15 cellular contexts compared by ENCODE assay signal in genomic region chr3:172659246-172660002, GRCh38. TPM values are rescaled to one million over a fixed set of nuclear protein-coding genes. Genes with fewer than 3 reads are reported as not detected.
DNase-seq lines count a peak whose midpoint lies in the region; ATAC-seq and TF ChIP-seq lines count a peak whose summit lies in the region.
"Had no signal": no experiment of that assay in that cellular context is flagged by ENCODE, and none has a peak within 500 bp of the region (broad histone marks: within the 10 kb centered on the region; RNA-seq: fewer than 3 reads in every experiment).

No MANE protein-coding gene starts in this region.

- H3K4me2 ChIP-seq in HCT116 (ENCODE audit: low read length): peak overlapping the region; percentile 57

- DNase-seq in HCT116 (ENCODE audit: low read depth, low spot score): peak; percentile 54
- DNase-seq in RWPE1 (ENCODE audit: low spot score): no peak
- DNase-seq in fibroblast of villous mesenchyme (ENCODE audit: low read depth): peak; percentile 55
- no peak for DNase-seq in progenitor cell of endocrine pancreas (ENCODE audit: low spot score, unreplicated experiment)
- no peak for DNase-seq in DMS114 treated with DMSO at 0.1 percent for 48 hours (lab: John Stamatoyannopoulos, UW; ENCODE audit: unreplicated experiment)
- no peak for DNase-seq in upper lobe of left lung
- DNase-seq in sciatic nerve (ENCODE audit: low spot score): no peak
- DNase-seq: activated naive CD4-positive, alpha-beta T cell; NCI-H1105 treated with DMSO at 0.1 percent for 48 hours; retina; T-helper 9 cell had no signal

- BruUV-seq in HCT116 (replicated peaks; lab: Mats Ljungman, UMichigan): no TSS peak

- CTCF ChIA-PET in HCT116 (lab: Charles Lee) (interaction anchor here (0.7 to 2.1 kb wide), 4 partner anchors 14 to 327 kb away, joined by 4 to 12 read pairs (median 4); no protein-coding TSS in a partner anchor), RWPE1 (lab: Yijun Ruan, JAX) (interaction anchor here (0.7 to 1.3 kb wide), 4 partner anchors 14 to 1390 kb away, joined by 3 to 5 read pairs (median 4); no protein-coding TSS in a partner anchor)

- H3K4me1 ChIP-seq in HCT116 (ENCODE audit: control insufficient read depth in 1 of 2, insufficient read depth in 2 of 2, low read length in 2 of 2): peaks cover 23 to 30% of the 10 kb centered on the region in 2 experiments
- no peaks in the 10 kb centered on the region for H3K4me1 ChIP-seq in upper lobe of left lung

- POLR2A ChIA-PET in HCT116 (lab: Charles Lee) (interaction anchor here (0.7 kb wide), 1 partner anchor 192 kb away, joined by 6 read pairs; no protein-coding TSS in a partner anchor), RWPE1 (lab: Yijun Ruan, JAX; ENCODE audit: low non-redundant PET) (no interaction called here)

- H3K9me2 ChIP-seq in HCT116 (ENCODE audit: insufficient read depth): peaks cover 4% of the 10 kb centered on the region; the same call in 1 of the 2 replicates

- H3K9me3 ChIP-seq in HCT116 (ENCODE audit: control insufficient read depth in 1 of 2, insufficient read depth in 1 of 2, low read depth in 1 of 2, low read length in 2 of 2): no peaks in the 10 kb centered on the region
- H3K9me3 ChIP-seq in upper lobe of left lung: no peaks in the 10 kb centered on the region

- no peak for TF ChIP-seq RAD21 in HCT116 (IDR thresholded peaks at IDR 0.05; ENCODE audit: low read depth)

- TF ChIP-seq EP300 in upper lobe of left lung (IDR thresholded peaks at IDR 0.05): no peak

- H3K36me3 Mint-ChIP-seq in progenitor cell of endocrine pancreas (ENCODE audit: insufficient read depth): no peaks in the 10 kb centered on the region

- H3K4me1 Mint-ChIP-seq in progenitor cell of endocrine pancreas (ENCODE audit: low read depth): peaks cover 6% of the 10 kb centered on the region

- ATAC-seq in HCT116 (peak; percentile 83), GM18870 (IDR thresholded peaks at IDR 0.05; ENCODE audit: unreplicated experiment) (no peak), upper lobe of left lung (ENCODE audit: low FRiP score in 2 of 2) (no peak), sciatic nerve (no peak)

- no peaks in the 10 kb centered on the region for H4K20me1 ChIP-seq in HCT116 (ENCODE audit: insufficient read depth)

- H3K9ac ChIP-seq in HCT116 (ENCODE audit: low read length): peak overlapping the region; percentile 56

- intact Hi-C loops in HCT116 (cut with micrococcal nuclease) (loop anchor here (2.0 to 10.0 kb wide), 2 partner anchors 169 to 1015 kb away; no protein-coding TSS in a partner anchor), sciatic nerve (cut with DNase I) (no loop called here)

- H3K79me2 ChIP-seq in HCT116 (ENCODE audit: insufficient read depth, low read length): peaks cover 15% of the 10 kb centered on the region

- 91 to 92% methylated on average over 3 of the region's 3 CpGs for WGBS in upper lobe of left lung, 2 donors

- TF ChIP-seq CTCF in HCT116 (IDR thresholded peaks at IDR 0.05 in 2 of 3, conservative IDR thresholded peaks at IDR 0.05 in 1 of 3; ENCODE audit: borderline replicate concordance in 1 of 3, insufficient read depth in 1 of 3, low read depth in 2 of 3, low read length in 2 of 3): no peak
- TF ChIP-seq CTCF in RWPE1 (conservative IDR thresholded peaks at IDR 0.05; ENCODE audit: low read depth): no peak
- TF ChIP-seq CTCF in fibroblast of villous mesenchyme (IDR thresholded peaks at IDR 0.05; ENCODE audit: insufficient read depth, low read depth, low read length): no peak
- no peak for TF ChIP-seq CTCF in progenitor cell of endocrine pancreas (IDR thresholded peaks at IDR 0.05; ENCODE audit: unreplicated experiment)
- no peak for TF ChIP-seq CTCF in upper lobe of left lung (IDR thresholded peaks at IDR 0.05)

- no peak overlapping the region for H3K4me3 Mint-ChIP-seq in progenitor cell of endocrine pancreas (ENCODE audit: low read depth)
- H3K4me3 Mint-ChIP-seq: stimulated activated naive CD8-positive, alpha-beta T cell treated with anti-CD3 and anti-CD28 coated beads, Interleukin-15, Interleukin-2, amounts not matched to agents 100 ng/mL and 50 ng/mL, for 24 hours had no signal

- no peaks in the 10 kb centered on the region for H3K27me3 ChIP-seq in HCT116 (ENCODE audit: insufficient read depth, low read length)
- H3K27me3 ChIP-seq in upper lobe of left lung: no peaks in the 10 kb centered on the region
- H3K27me3 ChIP-seq: cardiac muscle cell had no signal

- H3K27me3 Mint-ChIP-seq in progenitor cell of endocrine pancreas: no peaks in the 10 kb centered on the region
- H3K27me3 Mint-ChIP-seq: stimulated activated naive CD8-positive, alpha-beta T cell treated with anti-CD3 and anti-CD28 coated beads, Interleukin-15, Interleukin-2, amounts not matched to agents 100 ng/mL and 50 ng/mL, for 24 hours had no signal

- H3K9me3 Mint-ChIP-seq in progenitor cell of endocrine pancreas (ENCODE audit: low read depth): peaks cover 13% of the 10 kb centered on the region
- H3K9me3 Mint-ChIP-seq: stimulated activated naive CD8-positive, alpha-beta T cell treated with anti-CD3 and anti-CD28 coated beads, Interleukin-15, Interleukin-2, amounts not matched to agents 100 ng/mL and 50 ng/mL, for 24 hours had no signal

- H2AFZ ChIP-seq in HCT116 (ENCODE audit: low read depth, low read length, poor library complexity, severe bottlenecking): no peak overlapping the region

- H3K27ac Mint-ChIP-seq in progenitor cell of endocrine pancreas: peak overlapping the region; percentile 73
- H3K27ac Mint-ChIP-seq: stimulated activated naive CD8-positive, alpha-beta T cell treated with anti-CD3 and anti-CD28 coated beads, Interleukin-15, Interleukin-2, amounts not matched to agents 100 ng/mL and 50 ng/mL, for 24 hours had no signal

- RAD21 ChIA-PET in HCT116 (lab: Charles Lee; ENCODE audit: low non-redundant PET in 1 of 2, low total read pairs in 2 of 2, uncharacterized antibody in 2 of 2, unreplicated experiment in 2 of 2): no interaction called here

- peak overlapping the region in 1 of 2 experiments; percentile 39; a peak in 2 of 4 replicates for H3K4me3 ChIP-seq in HCT116 (replicated peaks in 1 of 2; ENCODE audit: low read depth in 1 of 2, low read length in 2 of 2)
- no peak overlapping the region for H3K4me3 ChIP-seq in fibroblast of villous mesenchyme (ENCODE audit: low read depth, low read length)
- H3K4me3 ChIP-seq in upper lobe of left lung: no peak overlapping the region
- H3K4me3 ChIP-seq: cardiac muscle cell had no signal

- peak overlapping the region; percentile 77 for H3K27ac ChIP-seq in HCT116 (ENCODE audit: low read depth, low read length)
- 0 out of 2 replicates have a peak overlapping the region, but pooled peaks have one; percentile 39 for H3K27ac ChIP-seq in RWPE1
- no peak overlapping the region for H3K27ac ChIP-seq in upper lobe of left lung
- H3K27ac ChIP-seq: C4-2B, cardiac muscle cell had no signal

- no peak for TF ChIP-seq POLR2A in HCT116 (IDR thresholded peaks at IDR 0.05; ENCODE audit: borderline replicate concordance, extremely low read depth, insufficient read depth, insufficient read length)
- no peak for TF ChIP-seq POLR2A in upper lobe of left lung (IDR thresholded peaks at IDR 0.05)

- H3K36me3 ChIP-seq in HCT116 (ENCODE audit: control insufficient read depth in 1 of 2, insufficient read depth in 2 of 2, low read length in 2 of 2) (no peaks in the 10 kb centered on the region), upper lobe of left lung (no peaks in the 10 kb centered on the region)
- H3K36me3 ChIP-seq: cardiac muscle cell had no signal

TF ChIP-seq in HCT116, 20 proteins besides CTCF, POLR2A, EP300 and RAD21 (continues in another document):
- TF ChIP-seq SRF (IDR thresholded peaks at IDR 0.05; ENCODE audit: low read depth) (no peak), SIN3A (IDR thresholded peaks at IDR 0.05; ENCODE audit: low read depth) (0 out of 2 replicates have a peak, but pooled peaks have one; percentile 28), SP1 (IDR thresholded peaks at IDR 0.05; ENCODE audit: low read depth) (peak; percentile 43), ZFX (IDR thresholded peaks at IDR 0.05) (no peak), YY1 (IDR thresholded peaks at IDR 0.05; ENCODE audit: extremely low read depth, insufficient replicate concordance, low read depth, low read length) (no peak), CBX3 (IDR thresholded peaks at IDR 0.05; ENCODE audit: low read depth) (no peak), FOSL1 (IDR thresholded peaks at IDR 0.05; ENCODE audit: low read depth) (0 out of 2 replicates have a peak, but pooled peaks have one; percentile 2), EZH2 (IDR thresholded peaks at IDR 0.05) (no peak), POLR2AphosphoS5 (IDR thresholded peaks at IDR 0.05; ENCODE audit: low read depth, low read length) (no peak), JUND (IDR thresholded peaks at IDR 0.05) (0 out of 2 replicates have a peak, but pooled peaks have one; percentile 5), REST (IDR thresholded peaks at IDR 0.05; ENCODE audit: low read depth) (no peak), EGR1 (IDR thresholded peaks at IDR 0.05; ENCODE audit: low read depth) (no peak), ZNF274 (IDR thresholded peaks at IDR 0.05; ENCODE audit: low read depth, low read length) (no peak)

RNA-seq across cellular contexts. Expression of gene NCEH1, which starts 51.4 kb away (rescaled TPM):
- total RNA-seq in HCT116 (2021; ENCODE audit: unreplicated experiment): 11.5 TPM
- 7.3 and 8.3 TPM in 2 replicates for polyA plus RNA-seq in HCT116 (2012)
- total RNA-seq in fibroblast of villous mesenchyme: 9.7 and 21.2 TPM in 2 replicates
- 2.1 and 2.5 TPM in 2 replicates for total RNA-seq in progenitor cell of endocrine pancreas
- total RNA-seq in upper lobe of left lung: 10 to 100 TPM; 16.8 to 73.1 (median 36.4) TPM
- 10.1 TPM for total RNA-seq in sciatic nerve

Comparison
In these comparisons a context has a peak if more than half of its experiments do, and no peak if none do; other contexts are left out.
1. DNase-seq: peak in HCT116 (single experiment) and fibroblast of villous mesenchyme (single experiment); none in RWPE1 (single experiment), progenitor cell of endocrine pancreas (single experiment), DMS114 treated with DMSO at 0.1 percent for 48 hours (single experiment), upper lobe of left lung (0 of 2) and sciatic nerve (single experiment).
2. H3K27ac ChIP-seq: peak in HCT116 (single experiment) and RWPE1 (single experiment); none in upper lobe of left lung (0 of 4).